1 cellular context compared by ENCODE assay signal in the genomic region with DNA sequence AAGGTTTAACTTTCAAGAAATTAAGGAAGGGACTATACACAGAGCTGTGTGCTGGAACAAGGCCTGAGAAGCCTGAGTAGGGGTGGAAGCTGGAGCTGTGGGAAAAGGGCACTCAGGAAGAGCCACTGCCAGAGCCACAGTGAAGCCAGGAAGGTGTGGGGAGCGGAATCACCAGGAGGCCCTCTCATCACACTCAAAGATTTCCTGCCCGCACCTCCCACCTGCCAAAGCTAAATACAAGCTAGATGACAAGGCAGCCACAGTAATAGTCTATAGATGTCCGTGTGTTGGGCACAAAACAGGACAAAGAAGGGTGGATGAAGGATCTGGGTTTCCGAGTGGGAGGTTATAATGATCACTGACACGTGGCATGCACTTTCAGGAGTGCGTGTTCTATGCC.
TF ChIP-seq lines count a peak whose summit lies in the region.

No MANE protein-coding gene starts in this region.

TF ChIP-seq in GM23338, 12 proteins besides CTCF, POLR2A, EP300 and RAD21 (continued from another document):
- TF ChIP-seq ZNF462 (CRISPR knock-in tag; IDR thresholded peaks at IDR 0.05) (no peak), EZH2 (IDR thresholded peaks at IDR 0.05; ENCODE audit: low read depth, unreplicated experiment) (no peak), EZH2phosphoT487 (IDR thresholded peaks at IDR 0.05; ENCODE audit: unreplicated experiment) (no peak)
- TF ChIP-seq, protein P1, sequence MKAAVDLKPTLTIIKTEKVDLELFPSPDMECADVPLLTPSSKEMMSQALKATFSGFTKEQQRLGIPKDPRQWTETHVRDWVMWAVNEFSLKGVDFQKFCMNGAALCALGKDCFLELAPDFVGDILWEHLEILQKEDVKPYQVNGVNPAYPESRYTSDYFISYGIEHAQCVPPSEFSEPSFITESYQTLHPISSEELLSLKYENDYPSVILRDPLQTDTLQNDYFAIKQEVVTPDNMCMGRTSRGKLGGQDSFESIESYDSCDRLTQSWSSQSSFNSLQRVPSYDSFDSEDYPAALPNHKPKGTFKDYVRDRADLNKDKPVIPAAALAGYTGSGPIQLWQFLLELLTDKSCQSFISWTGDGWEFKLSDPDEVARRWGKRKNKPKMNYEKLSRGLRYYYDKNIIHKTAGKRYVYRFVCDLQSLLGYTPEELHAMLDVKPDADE (IDR thresholded peaks at IDR 0.05): no peak
